ENCODE assay signal across 9 cellular contexts in the genomic region with DNA sequence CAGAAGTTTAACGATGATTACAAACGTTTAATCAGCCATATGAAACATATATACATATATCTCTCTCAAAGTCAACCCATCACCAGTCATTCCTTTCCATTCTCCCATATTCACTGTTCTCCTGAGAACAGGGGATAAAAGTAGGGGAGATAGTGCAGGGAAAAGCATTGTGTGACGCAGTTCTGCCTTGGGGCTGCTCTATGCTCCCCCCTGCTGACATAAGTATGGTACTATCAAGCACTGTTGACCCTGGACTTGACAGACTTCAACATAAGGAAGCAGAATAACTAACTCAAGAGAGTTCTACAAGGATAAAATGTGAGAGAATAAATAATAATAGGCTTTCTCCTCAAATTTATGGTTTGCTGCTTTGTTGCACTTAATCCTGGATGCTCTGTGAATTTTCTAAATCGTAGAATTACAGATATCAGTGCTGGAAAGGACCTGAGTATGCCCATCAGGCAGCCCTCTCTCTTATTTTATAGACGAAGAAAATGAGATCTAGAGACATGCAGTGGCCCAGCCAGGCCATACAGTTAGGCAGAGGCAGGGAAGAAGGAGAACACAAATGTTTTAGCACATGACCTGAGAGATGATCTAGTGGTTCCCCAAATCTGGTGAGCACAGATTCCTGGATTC.
DNase-seq lines count a peak whose midpoint lies in the region; ATAC-seq and TF ChIP-seq lines count a peak whose summit lies in the region.
"Had no signal": no experiment of that assay in that cellular context is flagged by ENCODE, and none has a peak within 500 bp of the region (broad histone marks: within the 10 kb centered on the region; RNA-seq: fewer than 3 reads in every experiment).

No MANE protein-coding gene starts in this region.

- H3K9me3 ChIP-seq in cardiac muscle cell (ENCODE audit: low read depth) = no peaks in the 10 kb centered on the region
- H3K9me3 ChIP-seq in gastrocnemius medialis = no peaks in the 10 kb centered on the region
- no peaks in the 10 kb centered on the region for H3K9me3 ChIP-seq in aorta (ENCODE audit: control insufficient read depth, low read length)

- H3K4me1 ChIP-seq in cardiac muscle cell (ENCODE audit: low read depth) (no peaks in the 10 kb centered on the region), gastrocnemius medialis (no peaks in the 10 kb centered on the region), aorta (ENCODE audit: control insufficient read depth in 1 of 2, insufficient read depth in 2 of 2, low read length in 2 of 2) (no peaks in the 10 kb centered on the region)

- H3K9me3 Mint-ChIP-seq in activated T-helper 2 cell treated with anti-CD3 and anti-CD28 coated beads, Interferon-gamma antibody, Interleukin-2, Interleukin-4, amounts not matched to agents 10 μg/mL and 5 μg/mL and 100 μg/mL, durations not matched to agents 14 hours and 24 hours and 36 hours = no peaks in the 10 kb centered on the region
- H3K9me3 Mint-ChIP-seq: immature natural killer cell had no signal

- H3K36me3 ChIP-seq in cardiac muscle cell = no peaks in the 10 kb centered on the region
- no peaks in the 10 kb centered on the region for H3K36me3 ChIP-seq in gastrocnemius medialis
- H3K36me3 ChIP-seq in aorta (ENCODE audit: control insufficient read depth in 1 of 2, insufficient read depth in 2 of 2, low read length in 1 of 2) = no peaks in the 10 kb centered on the region

- no peaks in the 10 kb centered on the region for H3K4me1 Mint-ChIP-seq in activated T-helper 2 cell treated with anti-CD3 and anti-CD28 coated beads, Interferon-gamma antibody, Interleukin-2, Interleukin-4, amounts not matched to agents 10 μg/mL and 5 μg/mL and 100 μg/mL, durations not matched to agents 14 hours and 24 hours and 36 hours (ENCODE audit: low read depth)
- H3K4me1 Mint-ChIP-seq: immature natural killer cell had no signal

- no peak for TF ChIP-seq POLR2A in gastrocnemius medialis (IDR thresholded peaks at IDR 0.05)

- WGBS in aorta, 2 donors = 61 to 71% methylated on average over 5 of the region's 5 CpGs

- intact Hi-C loops in gastrocnemius medialis (cut with DNase I; ENCODE audit: low total_unique reads) = no loop called here
- intact Hi-C loops in activated T-helper 2 cell treated with anti-CD3 and anti-CD28 coated beads, Interferon-gamma antibody, Interleukin-2, Interleukin-4, amounts not matched to agents 10 μg/mL and 5 μg/mL and 100 μg/mL, durations not matched to agents 14 hours and 24 hours and 36 hours (cut with micrococcal nuclease) = no loop called here
- intact Hi-C loops in aorta (cut with DNase I) = no loop called here

- in situ Hi-C loops in GM13977 (cut with MboI; ENCODE audit: low pct_unique_long_range_greater_than_20kb, low sequenced_read_pairs, unreplicated experiment) = no loop called here
- in situ Hi-C loops in gastrocnemius medialis (cut with MboI; ENCODE audit: low sequenced_read_pairs in 4 of 4) = loop anchor here in 1 of 4 donors (25.0 kb wide), 1 partner anchor 109 kb away; no protein-coding TSS in a partner anchor

- no peak overlapping the region for H3K4me3 ChIP-seq in cardiac muscle cell
- peak overlapping the region in 2 of 4 donors; percentile 14 to 23 for H3K4me3 ChIP-seq in gastrocnemius medialis
- no peak overlapping the region for H3K4me3 ChIP-seq in aorta (ENCODE audit: low read length in 2 of 2)

- peak; percentile 65 to 82 for ATAC-seq in gastrocnemius medialis
- no peak for ATAC-seq in aorta (ENCODE audit: low FRiP score)

- H3K27ac Mint-ChIP-seq in activated T-helper 2 cell treated with anti-CD3 and anti-CD28 coated beads, Interferon-gamma antibody, Interleukin-2, Interleukin-4, amounts not matched to agents 10 μg/mL and 5 μg/mL and 100 μg/mL, durations not matched to agents 14 hours and 24 hours and 36 hours = no peak overlapping the region
- H3K27ac Mint-ChIP-seq: immature natural killer cell had no signal

- TF ChIP-seq CTCF in GM13977 (IDR thresholded peaks at IDR 0.05; ENCODE audit: extremely low read depth, insufficient read depth, missing control alignments) = peak; percentile 65
- TF ChIP-seq CTCF in cardiac muscle cell (IDR thresholded peaks at IDR 0.05; ENCODE audit: low read depth, low read length) = peak; percentile 85
- peak in 3 of 5 experiments; percentile 6 to 57 (median 29) for TF ChIP-seq CTCF in gastrocnemius medialis (IDR thresholded peaks at IDR 0.05 in 4 of 5, conservative IDR thresholded peaks at IDR 0.05 in 1 of 5)

- H3K27me3 Mint-ChIP-seq in activated T-helper 2 cell treated with anti-CD3 and anti-CD28 coated beads, Interferon-gamma antibody, Interleukin-2, Interleukin-4, amounts not matched to agents 10 μg/mL and 5 μg/mL and 100 μg/mL, durations not matched to agents 14 hours and 24 hours and 36 hours (ENCODE audit: low read depth) = peaks cover 22% of the 10 kb centered on the region

- H3K27ac ChIP-seq in cardiac muscle cell (no peak overlapping the region), gastrocnemius medialis (no peak overlapping the region), aorta (ENCODE audit: low read depth in 1 of 2, low read length in 2 of 2) (no peak overlapping the region)

- H3K4me3 Mint-ChIP-seq in activated T-helper 2 cell treated with anti-CD3 and anti-CD28 coated beads, Interferon-gamma antibody, Interleukin-2, Interleukin-4, amounts not matched to agents 10 μg/mL and 5 μg/mL and 100 μg/mL, durations not matched to agents 14 hours and 24 hours and 36 hours (ENCODE audit: low read depth) = no peak overlapping the region
- H3K4me3 Mint-ChIP-seq: immature natural killer cell had no signal

- H3K27me3 ChIP-seq in cardiac muscle cell (no peaks in the 10 kb centered on the region), gastrocnemius medialis (no peaks in the 10 kb centered on the region), aorta (ENCODE audit: control insufficient read depth in 1 of 2, insufficient read depth in 2 of 2, low read length in 1 of 2) (peaks cover 0 to 1% of the 10 kb centered on the region in 2 donors)

- no peaks in the 10 kb centered on the region for H3K36me3 Mint-ChIP-seq in activated T-helper 2 cell treated with anti-CD3 and anti-CD28 coated beads, Interferon-gamma antibody, Interleukin-2, Interleukin-4, amounts not matched to agents 10 μg/mL and 5 μg/mL and 100 μg/mL, durations not matched to agents 14 hours and 24 hours and 36 hours (ENCODE audit: low read depth)
- H3K36me3 Mint-ChIP-seq: immature natural killer cell had no signal

- DNase-seq in Ammon's horn (ENCODE audit: low spot score) = peak; percentile 73
- DNase-seq in GM13977 (ENCODE audit: low spot score) = peak; percentile 56
- DNase-seq in NCI-H2227 treated with DMSO at 0.1 percent for 48 hours (lab: John Stamatoyannopoulos, UW) = peak; percentile 74
- DNase-seq in activated CD4-positive, alpha-beta T cell treated with anti-CD3 and anti-CD28 coated beads, Interleukin-2, amount 50 U/mL, for 48 hours = peak; percentile 10 to 12
- DNase-seq in cardiac muscle cell (ENCODE audit: low read depth in 1 of 2, low spot score in 1 of 2) = peak; percentile 72 to 76
- no peak for DNase-seq in gastrocnemius medialis
- DNase-seq in activated T-helper 2 cell treated with anti-CD3 and anti-CD28 coated beads, Interferon-gamma antibody, Interleukin-2, Interleukin-4, amounts not matched to agents 10 μg/mL and 5 μg/mL and 100 μg/mL, durations not matched to agents 14 hours and 24 hours and 36 hours (ENCODE audit: low spot score) = no peak
- DNase-seq in aorta = no peak

Comparison
In these comparisons a context has a peak if more than half of its experiments do, and no peak if none do; other contexts are left out.
1. DNase-seq: peak in Ammon's horn (single experiment), GM13977 (single experiment), NCI-H2227 treated with DMSO at 0.1 percent for 48 hours (single experiment), activated CD4-positive, alpha-beta T cell treated with anti-CD3 and anti-CD28 coated beads, Interleukin-2, amount 50 U/mL, for 48 hours (2 of 2) and cardiac muscle cell (2 of 2); none in gastrocnemius medialis (0 of 2), activated T-helper 2 cell treated with anti-CD3 and anti-CD28 coated beads, Interferon-gamma antibody, Interleukin-2, Interleukin-4, amounts not matched to agents 10 μg/mL and 5 μg/mL and 100 μg/mL, durations not matched to agents 14 hours and 24 hours and 36 hours (single experiment) and aorta (0 of 2).
2. CTCF ChIP-seq: peak in every context shown above with its lines; median percentile 85 in cardiac muscle cell; 65 in GM13977; 29 in gastrocnemius medialis.